Comparison of ENCODE assay signal across 1 cellular context in genomic region chr14:23066368-23066767, GRCh38.
TF ChIP-seq lines count a peak whose summit lies in the region.

No MANE protein-coding gene starts in this region.

TF ChIP-seq in HepG2, 621 proteins besides CTCF, POLR2A, EP300 and RAD21:
- TF ChIP-seq ZNF598 (CRISPR knock-in tag; IDR thresholded peaks at IDR 0.05; ENCODE audit: borderline replicate concordance), result 0 out of 2 replicates have a peak, but pooled peaks have one; percentile 44
- TF ChIP-seq ZNF350 (CRISPR knock-in tag; IDR thresholded peaks at IDR 0.05; ENCODE audit: borderline replicate concordance, low read depth), result 0 out of 2 replicates have a peak, but pooled peaks have one; percentile 33
- no peak for TF ChIP-seq ZNF768 (CRISPR knock-in tag; IDR thresholded peaks at IDR 0.05)
- peak; percentile 80 for TF ChIP-seq ZC3H13 (CRISPR knock-in tag; IDR thresholded peaks at IDR 0.05)
- TF ChIP-seq ZNF501 (CRISPR knock-in tag; IDR thresholded peaks at IDR 0.05), result 0 out of 2 replicates have a peak, but pooled peaks have one; percentile 26
- TF ChIP-seq ZKSCAN5 (CRISPR knock-in tag; IDR thresholded peaks at IDR 0.05), result no peak
- peak; percentile 40; the same call in 1 of the 2 replicates for TF ChIP-seq ZFP41 (CRISPR knock-in tag; IDR thresholded peaks at IDR 0.05; ENCODE audit: borderline replicate concordance)
- 0 out of 2 replicates have a peak, but pooled peaks have one; percentile 16 for TF ChIP-seq ZNF280D (CRISPR knock-in tag; IDR thresholded peaks at IDR 0.05)
- no peak for TF ChIP-seq HIC2 (CRISPR knock-in tag; IDR thresholded peaks at IDR 0.05; ENCODE audit: low read depth)
- TF ChIP-seq RBFOX2 (IDR thresholded peaks at IDR 0.05; ENCODE audit: low read depth, low read length), result peak; percentile 53; the same call in 1 of the 2 replicates
- peak; percentile 47; the same call in 1 of the 2 replicates for TF ChIP-seq HNF1B (CRISPR knock-in tag; IDR thresholded peaks at IDR 0.05)
- no peak for TF ChIP-seq TIGD3 (CRISPR knock-in tag; IDR thresholded peaks at IDR 0.05; ENCODE audit: borderline replicate concordance)
- TF ChIP-seq ZNF619 (CRISPR knock-in tag; IDR thresholded peaks at IDR 0.05), result peak; percentile 41; the same call in 1 of the 2 replicates
- TF ChIP-seq TAF1 (CRISPR knock-in tag; IDR thresholded peaks at IDR 0.05), result no peak
- TF ChIP-seq THAP11 (CRISPR knock-in tag; IDR thresholded peaks at IDR 0.05), result no peak
- no peak for TF ChIP-seq ZBTB10 (CRISPR knock-in tag; IDR thresholded peaks at IDR 0.05; ENCODE audit: borderline replicate concordance)
- TF ChIP-seq ZNF224 (CRISPR knock-in tag; IDR thresholded peaks at IDR 0.05), result no peak
- TF ChIP-seq TBP (CRISPR knock-in tag; IDR thresholded peaks at IDR 0.05), result no peak
- TF ChIP-seq POLR2G (IDR thresholded peaks at IDR 0.05; ENCODE audit: low read depth, low read length), result peak; percentile 48; the same call in 1 of the 2 replicates
